ENCODE assay signal across 10 cellular contexts in genomic region chr10:84291389-84291788, GRCh38. TPM values are rescaled to one million over a fixed set of nuclear protein-coding genes. Genes with fewer than 3 reads are reported as not detected.
DNase-seq lines count a peak whose midpoint lies in the region; ATAC-seq and TF ChIP-seq lines count a peak whose summit lies in the region.
"Had no signal": no experiment of that assay in that cellular context is flagged by ENCODE, and none has a peak within 500 bp of the region (broad histone marks: within the 10 kb centered on the region; RNA-seq: fewer than 3 reads in every experiment).

No MANE protein-coding gene starts in this region.

- TF ChIP-seq POLR2A in breast epithelium (IDR thresholded peaks at IDR 0.05), result no peak

- no peak overlapping the region for H3K4me3 Mint-ChIP-seq in MCF 10A (ENCODE audit: unreplicated experiment)
- H3K4me3 Mint-ChIP-seq: naive thymus-derived CD8-positive, alpha-beta T cell had no signal

- H3K27me3 ChIP-seq in breast epithelium, result peaks cover 0 to 4% of the 10 kb centered on the region in 2 donors
- H3K27me3 ChIP-seq in upper lobe of right lung, result no peaks in the 10 kb centered on the region

- ATAC-seq in upper lobe of right lung (peak; percentile 68), GM19455 (IDR thresholded peaks at IDR 0.05; ENCODE audit: unreplicated experiment) (no peak), GM21447 (IDR thresholded peaks at IDR 0.05; ENCODE audit: unreplicated experiment) (no peak)
- ATAC-seq: naive thymus-derived CD8-positive, alpha-beta T cell had no signal

- no peaks in the 10 kb centered on the region for H3K9me3 Mint-ChIP-seq in MCF 10A (ENCODE audit: unreplicated experiment)
- H3K9me3 Mint-ChIP-seq: naive thymus-derived CD8-positive, alpha-beta T cell had no signal

- POLR2A ChIA-PET in MCF 10A (lab: Yijun Ruan, JAX), result no interaction called here

- CTCF ChIA-PET in MCF 10A (lab: Yijun Ruan, JAX), result interaction anchor here (1.0 kb wide), 1 partner anchor 27 kb away, joined by 3 read pairs; no protein-coding TSS in a partner anchor

- DNase-seq in MCF 10A (ENCODE audit: unreplicated experiment) (peak; percentile 64), breast epithelium (ENCODE audit: low spot score in 2 of 2) (no peak), T1000 (lab: John Stamatoyannopoulos, UW) (peak; percentile 14), foreskin melanocyte (peak; percentile 46), upper lobe of right lung (no peak), NCI-H2227 (lab: John Stamatoyannopoulos, UW; ENCODE audit: unreplicated experiment) (no peak)
- DNase-seq: naive thymus-derived CD8-positive, alpha-beta T cell; NCI-H1436 treated with DMSO at 0.1 percent for 48 hours had no signal

- H3K4me1 ChIP-seq in breast epithelium (no peaks in the 10 kb centered on the region), upper lobe of right lung (no peaks in the 10 kb centered on the region)

- TF ChIP-seq CTCF in MCF 10A (IDR thresholded peaks at IDR 0.05; ENCODE audit: unreplicated experiment), result no peak
- no peak for TF ChIP-seq CTCF in breast epithelium (IDR thresholded peaks at IDR 0.05)
- no peak for TF ChIP-seq CTCF in upper lobe of right lung (IDR thresholded peaks at IDR 0.05)

- no peak overlapping the region for H3K4me3 ChIP-seq in breast epithelium
- no peak overlapping the region for H3K4me3 ChIP-seq in upper lobe of right lung

- H3K27me3 Mint-ChIP-seq in MCF 10A (ENCODE audit: insufficient read depth, unreplicated experiment), result peaks cover 34% of the 10 kb centered on the region

- H3K27ac ChIP-seq in breast epithelium (no peak overlapping the region), upper lobe of right lung (no peak overlapping the region)

- no TSS peak for BruUV-seq in MCF 10A (replicated peaks; lab: Mats Ljungman, UMichigan)

- H3K9me3 ChIP-seq in breast epithelium (no peaks in the 10 kb centered on the region), upper lobe of right lung (no peaks in the 10 kb centered on the region)

- H3K36me3 ChIP-seq in breast epithelium (no peaks in the 10 kb centered on the region), upper lobe of right lung (no peaks in the 10 kb centered on the region)

- H3K4me1 Mint-ChIP-seq in MCF 10A (ENCODE audit: insufficient read depth, unreplicated experiment), result no peaks in the 10 kb centered on the region

- no peaks in the 10 kb centered on the region for H3K36me3 Mint-ChIP-seq in MCF 10A (ENCODE audit: insufficient read depth, unreplicated experiment)
- H3K36me3 Mint-ChIP-seq: naive thymus-derived CD8-positive, alpha-beta T cell had no signal

- H3K27ac Mint-ChIP-seq in MCF 10A (ENCODE audit: low read depth, unreplicated experiment), result no peak overlapping the region

- intact Hi-C loops in MCF 10A (cut with micrococcal nuclease) (no loop called here), breast epithelium (cut with DNase I; ENCODE audit: low total_unique reads) (no loop called here), upper lobe of right lung (cut with DNase I) (no loop called here)

RNA-seq across cellular contexts. Expression of gene CCSER2, which starts 37.0 kb away (rescaled TPM):
- total RNA-seq in MCF 10A (2022), result 62.2 and 70.0 TPM in 2 replicates
- total RNA-seq in breast epithelium, result 10 to 100 TPM; 49.8 to 61.2 (median 49.9) TPM
- total RNA-seq in upper lobe of right lung, result 74.4 TPM

RNA-seq across cellular contexts. Expression of gene RGR, which starts 46.5 kb away (rescaled TPM):
- total RNA-seq in MCF 10A (2022) (not detected in 2 replicates), breast epithelium (under 1 TPM; 0.33 to 0.96 (median 0.59) TPM), upper lobe of right lung (0.41 TPM)
- total RNA-seq: naive thymus-derived CD8-positive, alpha-beta T cell had no signal

RNA-seq across cellular contexts. Expression of gene LRIT1, which starts 50.0 kb away (rescaled TPM):
- total RNA-seq in MCF 10A (2022) (not detected in 2 replicates), breast epithelium (not detected), upper lobe of right lung (not detected)
- total RNA-seq: naive thymus-derived CD8-positive, alpha-beta T cell had no signal

Comparison
In these comparisons a context has a peak if more than half of its experiments do, and no peak if none do; other contexts are left out.
1. DNase-seq: peak in MCF 10A (single experiment), T1000 (single experiment) and foreskin melanocyte (single experiment); none in breast epithelium (0 of 2), upper lobe of right lung (single experiment) and NCI-H2227 (single experiment).